In genomic region chr3:116056280-116056679, GRCh38 we compare ENCODE assay signal across 10 cellular contexts.
DNase-seq lines count a peak whose midpoint lies in the region; ATAC-seq and TF ChIP-seq lines count a peak whose summit lies in the region.
"Had no signal": no experiment of that assay in that cellular context is flagged by ENCODE, and none has a peak within 500 bp of the region (broad histone marks: within the 10 kb centered on the region; RNA-seq: fewer than 3 reads in every experiment).

No MANE protein-coding gene starts in this region.

- POLR2A ChIA-PET in GM10248 (lab: Yijun Ruan, JAX) = no interaction called here

- TF ChIP-seq CTCF in GM10248 (IDR thresholded peaks at IDR 0.05; ENCODE audit: control extremely low read depth, extremely low read depth, low read depth, missing control alignments) = no peak

- CTCF ChIA-PET in GM10248 (lab: Yijun Ruan, JAX) = interaction anchor here (1.2 kb wide), 1 partner anchor 12 kb away, joined by 3 read pairs; no protein-coding TSS in a partner anchor

- DNase-seq in GM10248 (ENCODE audit: extremely low spot score) (peak; percentile 16), GM19240 (ENCODE audit: insufficient read length, low spot score) (peak; percentile 8), COLO668 (lab: John Stamatoyannopoulos, UW; ENCODE audit: unreplicated experiment) (no peak), NCI-H2196 treated with DMSO at 0.1 percent for 48 hours (lab: John Stamatoyannopoulos, UW; ENCODE audit: unreplicated experiment) (no peak), D341Med (ENCODE audit: low spot score) (no peak)
- DNase-seq in activated CD4-positive, alpha-beta T cell treated with anti-CD3 and anti-CD28 coated beads, Interleukin-2, amount 50 U/mL, for 4 hours = no peak
- DNase-seq: IMR-90, SW 1271 had no signal

- ATAC-seq in GM21825 (IDR thresholded peaks at IDR 0.05; ENCODE audit: unreplicated experiment) (peak; percentile 91), HG03135 (IDR thresholded peaks at IDR 0.05; ENCODE audit: unreplicated experiment) (peak; percentile 92)

Comparison
In these comparisons a context has a peak if more than half of its experiments do, and no peak if none do; other contexts are left out.
1. DNase-seq: peak in GM10248 (single experiment) and GM19240 (single experiment); none in COLO668 (single experiment), NCI-H2196 treated with DMSO at 0.1 percent for 48 hours (single experiment), activated CD4-positive, alpha-beta T cell treated with anti-CD3 and anti-CD28 coated beads, Interleukin-2, amount 50 U/mL, for 4 hours (0 of 2) and D341Med (single experiment).